Comparison of ENCODE assay signal across 1 cellular context in the genomic region with DNA sequence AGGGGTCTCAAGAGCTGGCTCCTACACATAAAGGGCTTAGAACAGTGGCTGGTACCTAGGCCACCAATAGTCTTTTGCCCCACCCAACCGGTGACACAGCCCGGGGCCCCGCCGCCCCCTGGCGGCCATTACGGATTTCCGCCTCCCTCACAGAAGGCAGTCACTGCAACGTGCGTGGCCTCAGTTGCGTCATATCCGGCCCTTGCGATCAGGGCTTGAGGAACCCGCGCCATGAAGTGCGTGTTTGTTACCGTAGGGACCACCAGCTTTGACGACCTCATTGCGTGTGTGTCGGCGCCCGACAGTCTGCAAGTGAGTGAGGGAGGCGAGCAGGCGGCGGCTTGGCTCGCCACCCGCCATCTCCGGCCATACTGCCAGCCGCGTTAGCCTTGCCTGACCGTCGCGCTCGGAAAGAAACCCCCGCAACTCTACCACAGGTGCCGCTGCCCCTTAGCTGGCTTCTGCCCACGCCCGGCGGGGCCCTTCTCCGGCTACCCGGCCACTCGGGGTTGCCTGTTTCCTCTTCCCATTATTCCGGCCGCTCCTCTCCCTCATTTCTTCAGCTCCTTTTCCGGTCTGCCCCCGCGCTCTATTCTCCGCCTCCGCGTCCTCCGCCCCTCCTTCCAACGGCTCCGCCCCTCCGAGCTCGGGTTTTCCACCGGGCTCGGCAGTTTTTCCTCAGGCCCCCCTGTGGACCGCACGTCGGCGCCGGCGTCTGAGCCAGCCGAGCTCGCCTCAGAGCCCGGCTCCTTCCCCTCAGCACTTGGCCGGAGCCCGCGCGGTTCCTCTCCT.
TF ChIP-seq lines count a peak whose summit lies in the region.

TSS of gene ALG13 (plus strand) at position 183 of the 792 bp plus-strand sequence. CDS start at position 232, 49 bp downstream.

TF ChIP-seq in GM12878, 131 proteins besides CTCF, POLR2A, EP300 and RAD21 (continued from another document):
- TF ChIP-seq, protein P1, sequence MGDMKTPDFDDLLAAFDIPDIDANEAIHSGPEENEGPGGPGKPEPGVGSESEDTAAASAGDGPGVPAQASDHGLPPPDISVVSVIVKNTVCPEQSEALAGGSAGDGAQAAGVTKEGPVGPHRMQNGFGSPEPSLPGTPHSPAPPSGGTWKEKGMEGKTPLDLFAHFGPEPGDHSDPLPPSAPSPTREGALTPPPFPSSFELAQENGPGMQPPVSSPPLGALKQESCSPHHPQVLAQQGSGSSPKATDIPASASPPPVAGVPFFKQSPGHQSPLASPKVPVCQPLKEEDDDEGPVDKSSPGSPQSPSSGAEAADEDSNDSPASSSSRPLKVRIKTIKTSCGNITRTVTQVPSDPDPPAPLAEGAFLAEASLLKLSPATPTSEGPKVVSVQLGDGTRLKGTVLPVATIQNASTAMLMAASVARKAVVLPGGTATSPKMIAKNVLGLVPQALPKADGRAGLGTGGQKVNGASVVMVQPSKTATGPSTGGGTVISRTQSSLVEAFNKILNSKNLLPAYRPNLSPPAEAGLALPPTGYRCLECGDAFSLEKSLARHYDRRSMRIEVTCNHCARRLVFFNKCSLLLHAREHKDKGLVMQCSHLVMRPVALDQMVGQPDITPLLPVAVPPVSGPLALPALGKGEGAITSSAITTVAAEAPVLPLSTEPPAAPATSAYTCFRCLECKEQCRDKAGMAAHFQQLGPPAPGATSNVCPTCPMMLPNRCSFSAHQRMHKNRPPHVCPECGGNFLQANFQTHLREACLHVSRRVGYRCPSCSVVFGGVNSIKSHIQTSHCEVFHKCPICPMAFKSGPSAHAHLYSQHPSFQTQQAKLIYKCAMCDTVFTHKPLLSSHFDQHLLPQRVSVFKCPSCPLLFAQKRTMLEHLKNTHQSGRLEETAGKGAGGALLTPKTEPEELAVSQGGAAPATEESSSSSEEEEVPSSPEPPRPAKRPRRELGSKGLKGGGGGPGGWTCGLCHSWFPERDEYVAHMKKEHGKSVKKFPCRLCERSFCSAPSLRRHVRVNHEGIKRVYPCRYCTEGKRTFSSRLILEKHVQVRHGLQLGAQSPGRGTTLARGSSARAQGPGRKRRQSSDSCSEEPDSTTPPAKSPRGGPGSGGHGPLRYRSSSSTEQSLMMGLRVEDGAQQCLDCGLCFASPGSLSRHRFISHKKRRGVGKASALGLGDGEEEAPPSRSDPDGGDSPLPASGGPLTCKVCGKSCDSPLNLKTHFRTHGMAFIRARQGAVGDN (IDR thresholded peaks at IDR 0.05): peak; percentile 89
- TF ChIP-seq HDAC2 (IDR thresholded peaks at IDR 0.05): no peak
- TF ChIP-seq CBX3 (IDR thresholded peaks at IDR 0.05; ENCODE audit: borderline replicate concordance, low read depth): no peak
- TF ChIP-seq SMAD1 (IDR thresholded peaks at IDR 0.05; ENCODE audit: low read depth, partially characterized antibody): no peak
- TF ChIP-seq ZBTB11 (CRISPR knock-in tag; IDR thresholded peaks at IDR 0.05): no peak
- TF ChIP-seq POU2F2 (IDR thresholded peaks at IDR 0.05; ENCODE audit: borderline replicate concordance, low read depth, low read length): peak; percentile 73; the same call in 1 of the 3 replicates
- TF ChIP-seq, protein P2, sequence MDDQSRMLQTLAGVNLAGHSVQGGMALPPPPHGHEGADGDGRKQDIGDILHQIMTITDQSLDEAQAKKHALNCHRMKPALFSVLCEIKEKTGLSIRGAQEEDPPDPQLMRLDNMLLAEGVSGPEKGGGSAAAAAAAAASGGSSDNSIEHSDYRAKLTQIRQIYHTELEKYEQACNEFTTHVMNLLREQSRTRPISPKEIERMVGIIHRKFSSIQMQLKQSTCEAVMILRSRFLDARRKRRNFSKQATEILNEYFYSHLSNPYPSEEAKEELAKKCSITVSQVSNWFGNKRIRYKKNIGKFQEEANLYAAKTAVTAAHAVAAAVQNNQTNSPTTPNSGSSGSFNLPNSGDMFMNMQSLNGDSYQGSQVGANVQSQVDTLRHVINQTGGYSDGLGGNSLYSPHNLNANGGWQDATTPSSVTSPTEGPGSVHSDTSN (IDR thresholded peaks at IDR 0.05; ENCODE audit: insufficient replicate concordance, low read depth, low read length): no peak
- TF ChIP-seq MEF2B (IDR thresholded peaks at IDR 0.05; ENCODE audit: partially characterized antibody, poor library complexity, severe bottlenecking): peak; percentile 58
- peak in 1 of 2 experiments; percentile 57; a peak in 2 of 3 replicates for TF ChIP-seq EGR1 (IDR thresholded peaks at IDR 0.05; ENCODE audit: borderline replicate concordance in 1 of 2, low read depth in 2 of 2, low read length in 2 of 2)
- TF ChIP-seq, protein P3, sequence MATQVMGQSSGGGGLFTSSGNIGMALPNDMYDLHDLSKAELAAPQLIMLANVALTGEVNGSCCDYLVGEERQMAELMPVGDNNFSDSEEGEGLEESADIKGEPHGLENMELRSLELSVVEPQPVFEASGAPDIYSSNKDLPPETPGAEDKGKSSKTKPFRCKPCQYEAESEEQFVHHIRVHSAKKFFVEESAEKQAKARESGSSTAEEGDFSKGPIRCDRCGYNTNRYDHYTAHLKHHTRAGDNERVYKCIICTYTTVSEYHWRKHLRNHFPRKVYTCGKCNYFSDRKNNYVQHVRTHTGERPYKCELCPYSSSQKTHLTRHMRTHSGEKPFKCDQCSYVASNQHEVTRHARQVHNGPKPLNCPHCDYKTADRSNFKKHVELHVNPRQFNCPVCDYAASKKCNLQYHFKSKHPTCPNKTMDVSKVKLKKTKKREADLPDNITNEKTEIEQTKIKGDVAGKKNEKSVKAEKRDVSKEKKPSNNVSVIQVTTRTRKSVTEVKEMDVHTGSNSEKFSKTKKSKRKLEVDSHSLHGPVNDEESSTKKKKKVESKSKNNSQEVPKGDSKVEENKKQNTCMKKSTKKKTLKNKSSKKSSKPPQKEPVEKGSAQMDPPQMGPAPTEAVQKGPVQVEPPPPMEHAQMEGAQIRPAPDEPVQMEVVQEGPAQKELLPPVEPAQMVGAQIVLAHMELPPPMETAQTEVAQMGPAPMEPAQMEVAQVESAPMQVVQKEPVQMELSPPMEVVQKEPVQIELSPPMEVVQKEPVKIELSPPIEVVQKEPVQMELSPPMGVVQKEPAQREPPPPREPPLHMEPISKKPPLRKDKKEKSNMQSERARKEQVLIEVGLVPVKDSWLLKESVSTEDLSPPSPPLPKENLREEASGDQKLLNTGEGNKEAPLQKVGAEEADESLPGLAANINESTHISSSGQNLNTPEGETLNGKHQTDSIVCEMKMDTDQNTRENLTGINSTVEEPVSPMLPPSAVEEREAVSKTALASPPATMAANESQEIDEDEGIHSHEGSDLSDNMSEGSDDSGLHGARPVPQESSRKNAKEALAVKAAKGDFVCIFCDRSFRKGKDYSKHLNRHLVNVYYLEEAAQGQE (IDR thresholded peaks at IDR 0.05; ENCODE audit: low read depth, low read length): no peak
- TF ChIP-seq MYC (IDR thresholded peaks at IDR 0.05; ENCODE audit: insufficient read depth, insufficient read length, insufficient replicate concordance, low read length, severe bottlenecking): no peak
